Comparison of ENCODE assay signal across 1 cellular context in the genomic region with DNA sequence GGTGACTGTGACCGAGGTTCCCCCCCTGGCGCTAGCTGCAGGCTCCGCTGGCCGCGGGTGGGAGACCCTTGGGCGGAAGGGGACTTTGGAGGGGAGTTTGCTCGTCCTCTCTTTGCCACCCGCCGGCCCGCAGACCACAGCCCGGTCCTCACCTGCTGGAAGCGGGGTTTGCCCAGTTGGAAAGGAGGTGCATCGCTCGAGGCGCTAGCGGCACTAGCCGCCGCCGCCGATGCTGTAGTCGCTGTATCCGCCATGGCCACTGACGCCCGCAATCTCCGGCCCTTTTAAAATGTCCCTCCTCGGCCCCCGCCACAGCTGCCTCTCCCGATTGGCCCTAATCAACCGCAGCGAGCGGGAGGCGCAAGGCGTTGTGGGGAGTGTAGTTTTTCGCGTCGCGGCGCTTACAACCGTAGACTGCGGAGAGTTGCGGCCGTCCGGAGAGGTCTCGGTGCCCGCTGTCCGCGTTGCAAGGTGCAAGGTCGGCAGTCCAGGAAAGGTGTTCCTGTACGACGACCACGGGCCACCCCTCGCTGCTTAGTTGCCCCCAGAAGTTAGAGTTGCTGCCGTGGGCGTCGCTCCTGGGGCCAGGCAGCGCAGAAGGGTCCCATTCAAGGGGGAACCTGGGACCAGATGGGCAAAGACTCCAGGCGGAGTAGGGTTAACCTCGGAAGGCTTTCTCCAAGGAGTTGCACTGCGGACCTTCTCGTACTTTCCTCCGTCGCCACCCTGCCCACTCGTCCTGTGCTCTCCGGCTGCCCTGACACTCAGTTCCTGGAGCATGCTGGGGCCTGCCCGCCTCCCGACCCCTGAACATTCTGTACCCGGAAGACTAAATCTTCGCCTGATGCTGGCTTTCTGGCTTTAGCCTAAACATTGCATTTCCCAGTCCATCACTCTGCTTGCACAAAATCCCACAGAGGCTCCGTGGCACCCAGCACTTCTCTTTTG.
TF ChIP-seq lines count a peak whose summit lies in the region.

A gene with protein sequence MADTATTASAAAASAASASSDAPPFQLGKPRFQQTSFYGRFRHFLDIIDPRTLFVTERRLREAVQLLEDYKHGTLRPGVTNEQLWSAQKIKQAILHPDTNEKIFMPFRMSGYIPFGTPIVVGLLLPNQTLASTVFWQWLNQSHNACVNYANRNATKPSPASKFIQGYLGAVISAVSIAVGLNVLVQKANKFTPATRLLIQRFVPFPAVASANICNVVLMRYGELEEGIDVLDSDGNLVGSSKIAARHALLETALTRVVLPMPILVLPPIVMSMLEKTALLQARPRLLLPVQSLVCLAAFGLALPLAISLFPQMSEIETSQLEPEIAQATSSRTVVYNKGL (minus strand): TSS at position 261 of the 948 bp plus-strand sequence. CDS start 7 bp downstream, at position 254.

TF ChIP-seq in K562, 482 proteins besides CTCF, POLR2A, EP300 and RAD21 (continued from another document and continues in another):
- TF ChIP-seq CREB5 (CRISPR knock-in tag; IDR thresholded peaks at IDR 0.05) (no peak), ZNF583 (CRISPR knock-in tag; IDR thresholded peaks at IDR 0.05) (no peak), ZNF695 (CRISPR knock-in tag; IDR thresholded peaks at IDR 0.05) (no peak), CHD4 (IDR thresholded peaks at IDR 0.05; ENCODE audit: insufficient read depth, insufficient replicate concordance, low read depth, low read length, poor library complexity, severe bottlenecking) (no peak), HMGXB4 (CRISPR knock-in tag; IDR thresholded peaks at IDR 0.05) (no peak), ZNF133 (CRISPR knock-in tag; IDR thresholded peaks at IDR 0.05) (no peak), ZNF76 (CRISPR knock-in tag; IDR thresholded peaks at IDR 0.05; ENCODE audit: borderline replicate concordance) (no peak; the same call in 1 of the 2 replicates), SOX6 (IDR thresholded peaks at IDR 0.05) (0 out of 2 replicates have a peak, but pooled peaks have one; percentile 29), HES1 (IDR thresholded peaks at IDR 0.05; ENCODE audit: low read depth) (no peak), GTF2A2 (tag; IDR thresholded peaks at IDR 0.05) (no peak), HDGF (IDR thresholded peaks at IDR 0.05) (no peak), MAZ (CRISPR knock-in tag; conservative IDR thresholded peaks at IDR 0.05 in 1 of 2, IDR thresholded peaks at IDR 0.05 in 1 of 2) (peak; percentile 60 to 81), ZSCAN32 (CRISPR knock-in tag; IDR thresholded peaks at IDR 0.05) (no peak), HIVEP1 (CRISPR knock-in tag; IDR thresholded peaks at IDR 0.05) (no peak), ZNF79 (CRISPR knock-in tag; IDR thresholded peaks at IDR 0.05; ENCODE audit: low read depth) (no peak), MYC (IDR thresholded peaks at IDR 0.05; ENCODE audit: low read depth, low read length) (peak; percentile 55), MYC (CRISPR knock-in tag; IDR thresholded peaks at IDR 0.05; ENCODE audit: borderline replicate concordance, low read depth) (no peak; the same call in 1 of the 2 replicates), ZBTB34 (CRISPR knock-in tag; IDR thresholded peaks at IDR 0.05) (no peak), KHSRP (IDR thresholded peaks at IDR 0.05) (no peak), FOXJ2 (tag; IDR thresholded peaks at IDR 0.05) (no peak), KDM2B (CRISPR knock-in tag; IDR thresholded peaks at IDR 0.05) (peak; percentile 74), MBD2 (IDR thresholded peaks at IDR 0.05; ENCODE audit: borderline replicate concordance, low read depth) (no peak; the same call in 1 of the 2 replicates)
- TF ChIP-seq, protein P1, sequence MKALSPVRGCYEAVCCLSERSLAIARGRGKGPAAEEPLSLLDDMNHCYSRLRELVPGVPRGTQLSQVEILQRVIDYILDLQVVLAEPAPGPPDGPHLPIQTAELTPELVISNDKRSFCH (CRISPR knock-in tag; IDR thresholded peaks at IDR 0.05) = no peak
- TF ChIP-seq, protein P1 (tag; IDR thresholded peaks at IDR 0.05) = no peak
- TF ChIP-seq, protein P2, sequence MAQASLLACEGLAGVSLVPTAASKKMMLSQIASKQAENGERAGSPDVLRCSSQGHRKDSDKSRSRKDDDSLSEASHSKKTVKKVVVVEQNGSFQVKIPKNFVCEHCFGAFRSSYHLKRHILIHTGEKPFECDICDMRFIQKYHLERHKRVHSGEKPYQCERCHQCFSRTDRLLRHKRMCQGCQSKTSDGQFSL (CRISPR knock-in tag; IDR thresholded peaks at IDR 0.05) = 0 out of 2 replicates have a peak, but pooled peaks have one; percentile 21
- TF ChIP-seq, protein P2 (tag; IDR thresholded peaks at IDR 0.05) = no peak
- TF ChIP-seq, protein P3, sequence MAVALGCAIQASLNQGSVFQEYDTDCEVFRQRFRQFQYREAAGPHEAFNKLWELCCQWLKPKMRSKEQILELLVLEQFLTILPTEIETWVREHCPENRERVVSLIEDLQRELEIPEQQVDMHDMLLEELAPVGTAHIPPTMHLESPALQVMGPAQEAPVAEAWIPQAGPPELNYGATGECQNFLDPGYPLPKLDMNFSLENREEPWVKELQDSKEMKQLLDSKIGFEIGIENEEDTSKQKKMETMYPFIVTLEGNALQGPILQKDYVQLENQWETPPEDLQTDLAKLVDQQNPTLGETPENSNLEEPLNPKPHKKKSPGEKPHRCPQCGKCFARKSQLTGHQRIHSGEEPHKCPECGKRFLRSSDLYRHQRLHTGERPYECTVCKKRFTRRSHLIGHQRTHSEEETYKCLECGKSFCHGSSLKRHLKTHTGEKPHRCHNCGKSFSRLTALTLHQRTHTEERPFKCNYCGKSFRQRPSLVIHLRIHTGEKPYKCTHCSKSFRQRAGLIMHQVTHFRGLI (CRISPR knock-in tag; IDR thresholded peaks at IDR 0.05) = no peak
- TF ChIP-seq, protein P4, sequence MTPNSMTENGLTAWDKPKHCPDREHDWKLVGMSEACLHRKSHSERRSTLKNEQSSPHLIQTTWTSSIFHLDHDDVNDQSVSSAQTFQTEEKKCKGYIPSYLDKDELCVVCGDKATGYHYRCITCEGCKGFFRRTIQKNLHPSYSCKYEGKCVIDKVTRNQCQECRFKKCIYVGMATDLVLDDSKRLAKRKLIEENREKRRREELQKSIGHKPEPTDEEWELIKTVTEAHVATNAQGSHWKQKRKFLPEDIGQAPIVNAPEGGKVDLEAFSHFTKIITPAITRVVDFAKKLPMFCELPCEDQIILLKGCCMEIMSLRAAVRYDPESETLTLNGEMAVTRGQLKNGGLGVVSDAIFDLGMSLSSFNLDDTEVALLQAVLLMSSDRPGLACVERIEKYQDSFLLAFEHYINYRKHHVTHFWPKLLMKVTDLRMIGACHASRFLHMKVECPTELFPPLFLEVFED (CRISPR knock-in tag; conservative IDR thresholded peaks at IDR 0.05) = no peak
- TF ChIP-seq, protein P5, sequence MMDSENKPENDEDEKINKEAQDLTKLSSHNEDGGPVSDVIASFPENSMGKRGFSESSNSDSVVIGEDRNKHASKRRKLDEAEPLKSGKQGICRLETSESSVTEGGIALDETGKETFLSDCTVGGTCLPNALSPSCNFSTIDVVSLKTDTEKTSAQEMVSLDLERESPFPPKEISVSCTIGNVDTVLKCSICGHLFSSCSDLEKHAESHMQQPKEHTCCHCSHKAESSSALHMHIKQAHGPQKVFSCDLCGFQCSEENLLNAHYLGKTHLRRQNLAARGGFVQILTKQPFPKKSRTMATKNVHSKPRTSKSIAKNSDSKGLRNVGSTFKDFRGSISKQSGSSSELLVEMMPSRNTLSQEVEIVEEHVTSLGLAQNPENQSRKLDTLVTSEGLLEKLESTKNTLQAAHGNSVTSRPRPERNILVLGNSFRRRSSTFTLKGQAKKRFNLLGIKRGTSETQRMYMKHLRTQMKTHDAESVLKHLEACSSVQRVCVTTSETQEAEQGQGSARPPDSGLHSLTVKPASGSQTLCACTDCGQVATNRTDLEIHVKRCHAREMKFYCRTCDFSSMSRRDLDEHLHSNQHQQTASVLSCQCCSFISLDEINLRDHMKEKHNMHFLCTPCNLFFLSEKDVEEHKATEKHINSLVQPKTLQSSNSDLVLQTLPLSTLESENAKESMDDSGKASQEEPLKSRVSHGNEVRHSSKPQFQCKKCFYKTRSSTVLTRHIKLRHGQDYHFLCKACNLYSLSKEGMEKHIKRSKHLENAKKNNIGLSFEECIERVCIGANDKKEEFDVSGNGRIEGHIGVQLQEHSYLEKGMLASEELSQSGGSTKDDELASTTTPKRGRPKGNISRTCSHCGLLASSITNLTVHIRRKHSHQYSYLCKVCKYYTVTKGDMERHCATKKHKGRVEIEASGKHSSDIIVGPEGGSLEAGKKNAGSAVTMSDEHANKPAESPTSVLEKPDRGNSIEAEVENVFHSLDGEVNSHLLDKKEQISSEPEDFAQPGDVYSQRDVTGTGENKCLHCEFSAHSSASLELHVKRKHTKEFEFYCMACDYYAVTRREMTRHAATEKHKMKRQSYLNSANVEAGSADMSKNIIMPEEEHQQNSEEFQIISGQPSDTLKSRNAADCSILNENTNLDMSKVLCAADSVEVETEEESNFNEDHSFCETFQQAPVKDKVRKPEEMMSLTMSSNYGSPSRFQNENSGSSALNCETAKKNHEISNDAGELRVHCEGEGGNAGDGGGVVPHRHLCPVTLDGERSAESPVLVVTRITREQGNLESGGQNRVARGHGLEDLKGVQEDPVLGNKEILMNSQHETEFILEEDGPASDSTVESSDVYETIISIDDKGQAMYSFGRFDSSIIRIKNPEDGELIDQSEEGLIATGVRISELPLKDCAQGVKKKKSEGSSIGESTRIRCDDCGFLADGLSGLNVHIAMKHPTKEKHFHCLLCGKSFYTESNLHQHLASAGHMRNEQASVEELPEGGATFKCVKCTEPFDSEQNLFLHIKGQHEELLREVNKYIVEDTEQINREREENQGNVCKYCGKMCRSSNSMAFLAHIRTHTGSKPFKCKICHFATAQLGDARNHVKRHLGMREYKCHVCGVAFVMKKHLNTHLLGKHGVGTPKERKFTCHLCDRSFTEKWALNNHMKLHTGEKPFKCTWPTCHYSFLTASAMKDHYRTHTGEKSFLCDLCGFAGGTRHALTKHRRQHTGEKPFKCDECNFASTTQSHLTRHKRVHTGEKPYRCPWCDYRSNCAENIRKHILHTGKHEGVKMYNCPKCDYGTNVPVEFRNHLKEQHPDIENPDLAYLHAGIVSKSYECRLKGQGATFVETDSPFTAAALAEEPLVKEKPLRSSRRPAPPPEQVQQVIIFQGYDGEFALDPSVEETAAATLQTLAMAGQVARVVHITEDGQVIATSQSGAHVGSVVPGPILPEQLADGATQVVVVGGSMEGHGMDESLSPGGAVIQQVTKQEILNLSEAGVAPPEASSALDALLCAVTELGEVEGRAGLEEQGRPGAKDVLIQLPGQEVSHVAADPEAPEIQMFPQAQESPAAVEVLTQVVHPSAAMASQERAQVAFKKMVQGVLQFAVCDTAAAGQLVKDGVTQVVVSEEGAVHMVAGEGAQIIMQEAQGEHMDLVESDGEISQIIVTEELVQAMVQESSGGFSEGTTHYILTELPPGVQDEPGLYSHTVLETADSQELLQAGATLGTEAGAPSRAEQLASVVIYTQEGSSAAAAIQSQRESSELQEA (IDR thresholded peaks at IDR 0.05; ENCODE audit: low read depth) = peak; percentile 98
- TF ChIP-seq, protein P6, sequence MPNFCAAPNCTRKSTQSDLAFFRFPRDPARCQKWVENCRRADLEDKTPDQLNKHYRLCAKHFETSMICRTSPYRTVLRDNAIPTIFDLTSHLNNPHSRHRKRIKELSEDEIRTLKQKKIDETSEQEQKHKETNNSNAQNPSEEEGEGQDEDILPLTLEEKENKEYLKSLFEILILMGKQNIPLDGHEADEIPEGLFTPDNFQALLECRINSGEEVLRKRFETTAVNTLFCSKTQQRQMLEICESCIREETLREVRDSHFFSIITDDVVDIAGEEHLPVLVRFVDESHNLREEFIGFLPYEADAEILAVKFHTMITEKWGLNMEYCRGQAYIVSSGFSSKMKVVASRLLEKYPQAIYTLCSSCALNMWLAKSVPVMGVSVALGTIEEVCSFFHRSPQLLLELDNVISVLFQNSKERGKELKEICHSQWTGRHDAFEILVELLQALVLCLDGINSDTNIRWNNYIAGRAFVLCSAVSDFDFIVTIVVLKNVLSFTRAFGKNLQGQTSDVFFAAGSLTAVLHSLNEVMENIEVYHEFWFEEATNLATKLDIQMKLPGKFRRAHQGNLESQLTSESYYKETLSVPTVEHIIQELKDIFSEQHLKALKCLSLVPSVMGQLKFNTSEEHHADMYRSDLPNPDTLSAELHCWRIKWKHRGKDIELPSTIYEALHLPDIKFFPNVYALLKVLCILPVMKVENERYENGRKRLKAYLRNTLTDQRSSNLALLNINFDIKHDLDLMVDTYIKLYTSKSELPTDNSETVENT (CRISPR knock-in tag; IDR thresholded peaks at IDR 0.05) = no peak
